ENCODE assay signal across 8 cellular contexts in the genomic region with DNA sequence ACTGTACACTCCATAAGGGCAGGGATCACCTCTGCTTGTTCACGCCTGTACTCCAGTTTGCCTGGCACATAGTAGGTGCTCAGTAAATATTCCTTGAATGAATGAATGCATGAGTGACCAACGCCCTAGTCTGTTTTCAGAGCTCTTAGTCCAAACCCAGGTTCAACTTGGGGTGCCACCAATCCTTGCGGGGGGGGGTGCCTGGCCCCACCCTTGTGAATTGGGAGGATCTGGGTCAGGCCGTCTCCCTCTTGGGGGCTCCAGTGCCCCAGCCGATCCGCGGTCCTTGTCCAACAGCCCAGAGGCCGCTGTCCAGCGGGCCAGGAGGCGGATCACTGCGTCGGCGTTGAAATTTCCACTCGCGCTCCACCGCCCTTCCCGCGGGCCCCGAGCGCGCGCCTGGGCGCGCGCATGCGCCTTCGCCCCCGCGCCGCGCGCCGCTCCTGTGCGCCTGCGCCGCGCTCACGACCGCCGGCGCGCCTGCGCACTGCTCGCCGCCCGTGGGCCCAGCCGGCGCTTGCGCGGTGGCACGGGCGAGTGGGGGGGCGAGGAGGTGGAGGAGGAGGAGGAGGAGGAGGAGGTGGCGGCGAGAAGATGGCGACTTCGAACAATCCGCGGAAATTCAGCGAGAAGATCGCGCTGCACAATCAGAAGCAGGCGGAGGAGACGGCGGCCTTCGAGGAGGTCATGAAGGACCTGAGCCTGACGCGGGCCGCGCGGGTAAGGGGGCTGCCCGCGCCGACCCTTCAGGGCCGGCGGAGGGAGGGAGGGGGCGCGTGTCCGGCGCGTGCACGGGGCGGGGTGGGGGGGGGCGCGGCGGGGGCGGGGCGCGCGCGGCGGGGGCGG. TPM values are rescaled to one million over a fixed set of nuclear protein-coding genes. Genes with fewer than 3 reads are reported as not detected.
DNase-seq lines count a peak whose midpoint lies in the region; ATAC-seq, FAIRE-seq and TF ChIP-seq lines count a peak whose summit lies in the region.

A gene with protein sequence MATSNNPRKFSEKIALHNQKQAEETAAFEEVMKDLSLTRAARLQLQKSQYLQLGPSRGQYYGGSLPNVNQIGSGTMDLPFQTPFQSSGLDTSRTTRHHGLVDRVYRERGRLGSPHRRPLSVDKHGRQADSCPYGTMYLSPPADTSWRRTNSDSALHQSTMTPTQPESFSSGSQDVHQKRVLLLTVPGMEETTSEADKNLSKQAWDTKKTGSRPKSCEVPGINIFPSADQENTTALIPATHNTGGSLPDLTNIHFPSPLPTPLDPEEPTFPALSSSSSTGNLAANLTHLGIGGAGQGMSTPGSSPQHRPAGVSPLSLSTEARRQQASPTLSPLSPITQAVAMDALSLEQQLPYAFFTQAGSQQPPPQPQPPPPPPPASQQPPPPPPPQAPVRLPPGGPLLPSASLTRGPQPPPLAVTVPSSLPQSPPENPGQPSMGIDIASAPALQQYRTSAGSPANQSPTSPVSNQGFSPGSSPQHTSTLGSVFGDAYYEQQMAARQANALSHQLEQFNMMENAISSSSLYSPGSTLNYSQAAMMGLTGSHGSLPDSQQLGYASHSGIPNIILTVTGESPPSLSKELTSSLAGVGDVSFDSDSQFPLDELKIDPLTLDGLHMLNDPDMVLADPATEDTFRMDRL (plus strand): TSS at position 572 of the 846 bp plus-strand sequence. CDS start 23 bp downstream, at position 595.

- H3K9me3 ChIP-seq in Karpas-422 (ENCODE audit: low read length), result no peaks in the 10 kb centered on the region

- DNase-seq in D721Med (ENCODE audit: insufficient read length, low spot score), result peak; percentile 88
- peak; percentile 97 for DNase-seq in Karpas-422
- peak; percentile 77 for DNase-seq in RPMI7951 (ENCODE audit: low read depth)
- DNase-seq in activated T-helper 2 cell treated with anti-CD3 and anti-CD28 coated beads, Interferon-gamma antibody, Interleukin-2, Interleukin-4, amounts not matched to agents 10 μg/mL and 5 μg/mL and 100 μg/mL, durations not matched to agents 14 hours and 24 hours and 36 hours (ENCODE audit: low spot score), result peak; percentile 89
- DNase-seq in fibroblast of pulmonary artery (ENCODE audit: low read depth), result peak; percentile 87
- DNase-seq in natural killer cell treated with Interleukin-12 subunit alpha and Interleukin-12 subunit beta and Interleukin-15 and Interleukin-18, amount 100 ng/mL, for 72 hours (ENCODE audit: low spot score), result peak; percentile 92
- peak; percentile 89 to 96 (median 92) for DNase-seq in stimulated activated naive CD4-positive, alpha-beta T cell (lab: John Stamatoyannopoulos, UW)

- H3K27me3 Mint-ChIP-seq in activated T-helper 2 cell treated with anti-CD3 and anti-CD28 coated beads, Interferon-gamma antibody, Interleukin-2, Interleukin-4, amounts not matched to agents 10 μg/mL and 5 μg/mL and 100 μg/mL, durations not matched to agents 14 hours and 24 hours and 36 hours (ENCODE audit: low read depth), result peaks cover 2% of the 10 kb centered on the region
- no peaks in the 10 kb centered on the region for H3K27me3 Mint-ChIP-seq in natural killer cell treated with Interleukin-12 subunit alpha and Interleukin-12 subunit beta and Interleukin-15 and Interleukin-18, amount 100 ng/mL, for 72 hours

- ATAC-seq in GM21717 (IDR thresholded peaks at IDR 0.05; ENCODE audit: unreplicated experiment), result peak; percentile 38
- peak; percentile 92 to 93 for ATAC-seq in natural killer cell treated with Interleukin-12 subunit alpha and Interleukin-12 subunit beta and Interleukin-15 and Interleukin-18, amount 100 ng/mL, for 72 hours

- peak within 1 kb of the TSS; percentile 84 for H3K4me3 Mint-ChIP-seq in activated T-helper 2 cell treated with anti-CD3 and anti-CD28 coated beads, Interferon-gamma antibody, Interleukin-2, Interleukin-4, amounts not matched to agents 10 μg/mL and 5 μg/mL and 100 μg/mL, durations not matched to agents 14 hours and 24 hours and 36 hours (ENCODE audit: low read depth)
- peak within 1 kb of the TSS; percentile 91 for H3K4me3 Mint-ChIP-seq in natural killer cell treated with Interleukin-12 subunit alpha and Interleukin-12 subunit beta and Interleukin-15 and Interleukin-18, amount 100 ng/mL, for 72 hours

- no peaks in the 10 kb centered on the region for H3K36me3 ChIP-seq in Karpas-422 (ENCODE audit: insufficient read depth, low read length)

- FAIRE-seq in D721Med (lab: Jason Lieb, UNC), result no peak

- peaks cover 20% of the 10 kb centered on the region for H3K4me1 ChIP-seq in Karpas-422 (ENCODE audit: low read length)

- peaks cover 8% of the 10 kb centered on the region for H4K20me1 ChIP-seq in Karpas-422 (ENCODE audit: insufficient read depth, low read depth, low read length)

- H3K27ac ChIP-seq in Karpas-422 (ENCODE audit: low read length), result no peak within 1 kb of the TSS

- H3K9me3 Mint-ChIP-seq in activated T-helper 2 cell treated with anti-CD3 and anti-CD28 coated beads, Interferon-gamma antibody, Interleukin-2, Interleukin-4, amounts not matched to agents 10 μg/mL and 5 μg/mL and 100 μg/mL, durations not matched to agents 14 hours and 24 hours and 36 hours, result no peaks in the 10 kb centered on the region
- H3K9me3 Mint-ChIP-seq in natural killer cell treated with Interleukin-12 subunit alpha and Interleukin-12 subunit beta and Interleukin-15 and Interleukin-18, amount 100 ng/mL, for 72 hours, result no peaks in the 10 kb centered on the region

- no peaks in the 10 kb centered on the region for H3K36me3 Mint-ChIP-seq in activated T-helper 2 cell treated with anti-CD3 and anti-CD28 coated beads, Interferon-gamma antibody, Interleukin-2, Interleukin-4, amounts not matched to agents 10 μg/mL and 5 μg/mL and 100 μg/mL, durations not matched to agents 14 hours and 24 hours and 36 hours (ENCODE audit: low read depth)
- H3K36me3 Mint-ChIP-seq in natural killer cell treated with Interleukin-12 subunit alpha and Interleukin-12 subunit beta and Interleukin-15 and Interleukin-18, amount 100 ng/mL, for 72 hours, result no peaks in the 10 kb centered on the region

- no peaks in the 10 kb centered on the region for H3K27me3 ChIP-seq in Karpas-422 (ENCODE audit: low read length)

- TF ChIP-seq CTCF in D721Med (IDR thresholded peaks at IDR 0.05; ENCODE audit: insufficient read depth, missing control alignments) (no peak), fibroblast of pulmonary artery (IDR thresholded peaks at IDR 0.05; ENCODE audit: low read length, missing control alignments) (no peak)

- H3K79me2 ChIP-seq in Karpas-422 (ENCODE audit: low read length), result peaks cover 8% of the 10 kb centered on the region; the same call in 1 of the 2 replicates

- peak within 1 kb of the TSS; percentile 83 for H3K27ac Mint-ChIP-seq in activated T-helper 2 cell treated with anti-CD3 and anti-CD28 coated beads, Interferon-gamma antibody, Interleukin-2, Interleukin-4, amounts not matched to agents 10 μg/mL and 5 μg/mL and 100 μg/mL, durations not matched to agents 14 hours and 24 hours and 36 hours
- peak within 1 kb of the TSS; percentile 67 to 69 for H3K27ac Mint-ChIP-seq in natural killer cell treated with Interleukin-12 subunit alpha and Interleukin-12 subunit beta and Interleukin-15 and Interleukin-18, amount 100 ng/mL, for 72 hours

- peaks cover 5% of the 10 kb centered on the region for H3K4me1 Mint-ChIP-seq in activated T-helper 2 cell treated with anti-CD3 and anti-CD28 coated beads, Interferon-gamma antibody, Interleukin-2, Interleukin-4, amounts not matched to agents 10 μg/mL and 5 μg/mL and 100 μg/mL, durations not matched to agents 14 hours and 24 hours and 36 hours (ENCODE audit: low read depth)
- H3K4me1 Mint-ChIP-seq in natural killer cell treated with Interleukin-12 subunit alpha and Interleukin-12 subunit beta and Interleukin-15 and Interleukin-18, amount 100 ng/mL, for 72 hours (ENCODE audit: low read depth in 2 of 2), result peaks cover 7 to 18% of the 10 kb centered on the region in 2 donors

- H3K9me2 ChIP-seq in Karpas-422 (replicated peaks; ENCODE audit: insufficient read depth, low read length), result no peaks in the 10 kb centered on the region

- H2AFZ ChIP-seq in Karpas-422 (ENCODE audit: low read length), result peak within 1 kb of the TSS; percentile 95

- intact Hi-C loops in activated T-helper 2 cell treated with anti-CD3 and anti-CD28 coated beads, Interferon-gamma antibody, Interleukin-2, Interleukin-4, amounts not matched to agents 10 μg/mL and 5 μg/mL and 100 μg/mL, durations not matched to agents 14 hours and 24 hours and 36 hours (cut with micrococcal nuclease), result loop anchor here (10.0 kb wide), 1 partner anchor 161 kb away; no protein-coding TSS in a partner anchor

- peak within 1 kb of the TSS; percentile 96 for H3K4me2 ChIP-seq in Karpas-422 (ENCODE audit: low read depth, low read length, poor library complexity, severe bottlenecking)

- H3K4me3 ChIP-seq in Karpas-422 (ENCODE audit: low read length) (peak within 1 kb of the TSS; percentile 91), fibroblast of pulmonary artery (replicated peaks; ENCODE audit: low read depth, low read length) (peak within 1 kb of the TSS; percentile 70)

- H3K9ac ChIP-seq in Karpas-422 (ENCODE audit: low read length), result peak within 1 kb of the TSS; percentile 86

RNA-seq across cellular contexts. Expression of the gene that starts here (rescaled TPM):
- 3.7 and 5.5 TPM in 2 replicates for total RNA-seq in Karpas-422 (2014; rRNA removed; shearing (Covaris generic); ENCODE audit: low replicate concordance)
- 2.2 and 2.9 TPM in 2 replicates for total RNA-seq in RPMI7951 (2014; rRNA removed; shearing (Covaris generic))
- total RNA-seq in activated T-helper 2 cell treated with anti-CD3 and anti-CD28 coated beads, Interferon-gamma antibody, Interleukin-2, Interleukin-4, amounts not matched to agents 10 μg/mL and 5 μg/mL and 100 μg/mL, durations not matched to agents 14 hours and 24 hours and 36 hours, result 6.4 and 7.0 TPM in 2 replicates
- total RNA-seq in natural killer cell treated with Interleukin-12 subunit alpha and Interleukin-12 subunit beta and Interleukin-15 and Interleukin-18, amount 100 ng/mL, for 72 hours, result 1 to 10 TPM; 7.6 to 9.3 TPM
